In genomic region chr20:17939622-17940446, GRCh38 we compare ENCODE assay signal across 9 cellular contexts. TPM values are rescaled to one million over a fixed set of nuclear protein-coding genes. Genes with fewer than 3 reads are reported as not detected.
DNase-seq lines count a peak whose midpoint lies in the region; ATAC-seq, FAIRE-seq and TF ChIP-seq lines count a peak whose summit lies in the region.
"Had no signal": no experiment of that assay in that cellular context is flagged by ENCODE, and none has a peak within 500 bp of the region (broad histone marks: within the 10 kb centered on the region; RNA-seq: fewer than 3 reads in every experiment).

No MANE protein-coding gene starts in this region.

- POLR2A ChIA-PET in SK-N-SH (lab: Yijun Ruan, JAX) (no interaction called here), K562 (lab: Yijun Ruan, JAX) (interaction anchor here (0.7 to 1.4 kb wide), 4 partner anchors 13 to 182 kb away, joined by 3 read pairs; no protein-coding TSS in a partner anchor)

- H3K4me2 ChIP-seq in SK-N-SH, result no peak overlapping the region
- peak overlapping the region; percentile 40 for H3K4me2 ChIP-seq in Loucy (ENCODE audit: low read depth, low read length, poor library complexity, severe bottlenecking)
- H3K4me2 ChIP-seq in K562 (ENCODE audit: insufficient read depth, low read length), result no peak overlapping the region; the same call in 1 of the 2 replicates

- H3K27me3 ChIP-seq in SK-N-SH (ENCODE audit: insufficient read depth) (no peaks in the 10 kb centered on the region), Loucy (ENCODE audit: insufficient read depth, low read length, poor library complexity, severe bottlenecking) (no peaks in the 10 kb centered on the region), K562 (ENCODE audit: control insufficient read depth in 2 of 2, insufficient read depth in 2 of 2, low read length in 2 of 2) (no peaks in the 10 kb centered on the region), skeletal muscle tissue (ENCODE audit: control insufficient read depth in 3 of 3, insufficient read depth in 3 of 3, low read length in 3 of 3) (no peaks in the 10 kb centered on the region)
- H3K27me3 ChIP-seq: gastroesophageal sphincter had no signal

- WGBS in SK-N-SH (ENCODE audit: low lambda C conversion rate), result 94% methylated on average over 7 of the region's 7 CpGs
- 19% methylated on average over 6 of the region's 7 CpGs for WGBS in K562 (ENCODE audit: insufficient coverage, low coverage, missing lambda C conversion rate)

- no peak for TF ChIP-seq CTCF in SK-N-SH (IDR thresholded peaks at IDR 0.05)
- no peak for TF ChIP-seq CTCF in Loucy (conservative IDR thresholded peaks at IDR 0.05; ENCODE audit: low read length)
- no peak for TF ChIP-seq CTCF in K562 (IDR thresholded peaks at IDR 0.05 in 2 of 3, conservative IDR thresholded peaks at IDR 0.05 in 1 of 3; ENCODE audit: insufficient read depth in 2 of 3, low read depth in 1 of 3, low read length in 3 of 3)

- no peak overlapping the region for H3K9ac ChIP-seq in SK-N-SH
- H3K9ac ChIP-seq in Loucy (ENCODE audit: low read depth, low read length, poor library complexity, severe bottlenecking), result no peak overlapping the region
- H3K9ac ChIP-seq in K562 (ENCODE audit: insufficient read depth in 1 of 2, low read depth in 2 of 2, low read length in 2 of 2), result peak overlapping the region in 1 of 2 experiments; percentile 42; a peak in 1 of 4 replicates
- H3K9ac ChIP-seq in skeletal muscle tissue (ENCODE audit: low read depth in 1 of 3, low read length in 3 of 3), result peak overlapping the region in 1 of 3 donors; percentile 57

- H3K9me3 ChIP-seq in SK-N-SH (no peaks in the 10 kb centered on the region), Loucy (ENCODE audit: insufficient read depth, low read depth, low read length) (no peaks in the 10 kb centered on the region), K562 (replicated peaks; ENCODE audit: control insufficient read depth, insufficient read depth, low read depth, low read length) (no peaks in the 10 kb centered on the region), skeletal muscle tissue (ENCODE audit: control insufficient read depth in 3 of 3, low read length in 3 of 3) (no peaks in the 10 kb centered on the region)
- H3K9me3 ChIP-seq: gastroesophageal sphincter had no signal

- H3K4me3 ChIP-seq in SK-N-SH (ENCODE audit: low read depth in 2 of 2, low read length in 1 of 2) (no peak overlapping the region), Loucy (ENCODE audit: low read length, poor library complexity, severe bottlenecking) (no peak overlapping the region), K562 (no peak overlapping the region), skeletal muscle tissue (ENCODE audit: low read length in 3 of 3) (no peak overlapping the region)
- H3K4me3 ChIP-seq: gastroesophageal sphincter had no signal

- H3K9me2 ChIP-seq in SK-N-SH, result no peaks in the 10 kb centered on the region
- no peaks in the 10 kb centered on the region for H3K9me2 ChIP-seq in Loucy (replicated peaks; ENCODE audit: low read depth, low read length)

- in situ Hi-C loops in K562 (cut with MboI), result no loop called here
- in situ Hi-C loops in ACHN (cut with HindIII; ENCODE audit: low pct_ligation_motif_present, low pct_unique_long_range_greater_than_20kb, low sequenced_read_pairs), result no loop called here

- H3K36me3 ChIP-seq in SK-N-SH (replicated peaks in 1 of 2; ENCODE audit: control insufficient read depth in 1 of 2, insufficient read depth in 2 of 2, low read length in 1 of 2) (peaks cover 26 to 43% of the 10 kb centered on the region in 2 experiments), Loucy (ENCODE audit: insufficient read depth, low read length) (peaks cover 44% of the 10 kb centered on the region), K562 (ENCODE audit: control insufficient read depth, insufficient read depth, low read length) (peaks cover 41% of the 10 kb centered on the region; the same call in 2 of the 3 replicates), skeletal muscle tissue (ENCODE audit: control insufficient read depth in 3 of 3, insufficient read depth in 3 of 3, low read length in 3 of 3) (peaks cover 4 to 37% (median 31%) of the 10 kb centered on the region in 3 donors)

- TF ChIP-seq RAD21 in SK-N-SH (IDR thresholded peaks at IDR 0.05; ENCODE audit: low read length) (no peak), K562 (CRISPR knock-in tag; conservative IDR thresholded peaks at IDR 0.05 in 1 of 2, IDR thresholded peaks at IDR 0.05 in 1 of 2) (no peak)

- no peak for TF ChIP-seq POLR2A in K562 (conservative IDR thresholded peaks at IDR 0.05)

- H3K9me1 ChIP-seq in K562 (ENCODE audit: control insufficient read depth, insufficient read depth, low read length), result no peaks in the 10 kb centered on the region

- H3K4me1 ChIP-seq in SK-N-SH (ENCODE audit: control insufficient read depth in 1 of 2, insufficient read depth in 2 of 2, low read depth in 1 of 2, low read length in 1 of 2), result peaks cover 0 to 11% of the 10 kb centered on the region in 2 experiments; a peak in 1 of 4 replicates
- H3K4me1 ChIP-seq in Loucy (ENCODE audit: insufficient read depth, low read length, poor library complexity, severe bottlenecking), result peaks cover 17% of the 10 kb centered on the region
- peaks cover 7 to 23% of the 10 kb centered on the region in 2 experiments; a peak in 4 of 5 replicates for H3K4me1 ChIP-seq in K562 (replicated peaks in 1 of 2; ENCODE audit: control insufficient read depth in 2 of 2, insufficient read depth in 2 of 2, low read length in 2 of 2)
- H3K4me1 ChIP-seq in skeletal muscle tissue (ENCODE audit: control insufficient read depth in 3 of 3, insufficient read depth in 3 of 3, low read length in 3 of 3), result peaks cover 41 to 44% (median 43%) of the 10 kb centered on the region in 3 donors

- intact Hi-C loops in K562 (cut with micrococcal nuclease), result loop anchor here (5.0 kb wide), 1 partner anchor 43 kb away; no protein-coding TSS in a partner anchor

- no peak overlapping the region for H2AFZ ChIP-seq in SK-N-SH (ENCODE audit: low read depth)
- H2AFZ ChIP-seq in Loucy (ENCODE audit: low read length), result no peak overlapping the region
- no peak overlapping the region for H2AFZ ChIP-seq in K562 (ENCODE audit: low read depth, low read length)

- ATAC-seq in SK-N-SH treated with all-trans-retinoic acid at 6 μM for 48 hours (peak; percentile 18), K562 (peak; percentile 8), GM18909 (IDR thresholded peaks at IDR 0.05; ENCODE audit: poor library complexity, unreplicated experiment) (no peak)

- FAIRE-seq in K562 (lab: Jason Lieb, UNC), result no peak

- H4K20me1 ChIP-seq in SK-N-SH (ENCODE audit: insufficient read depth) (peaks cover 3% of the 10 kb centered on the region; the same call in 1 of the 2 replicates), Loucy (ENCODE audit: insufficient read depth, low read length, poor library complexity, severe bottlenecking) (peaks cover 14% of the 10 kb centered on the region), K562 (replicated peaks; ENCODE audit: control insufficient read depth, insufficient read depth, low read length) (peaks cover 9% of the 10 kb centered on the region; the same call in 1 of the 2 replicates)

- TF ChIP-seq EP300 in SK-N-SH (IDR thresholded peaks at IDR 0.05; ENCODE audit: borderline replicate concordance in 1 of 2, low read depth in 1 of 2, low read length in 1 of 2), result no peak
- no peak for TF ChIP-seq EP300 in K562 (IDR thresholded peaks at IDR 0.05; ENCODE audit: low read length)

- H3K79me2 ChIP-seq in SK-N-SH (ENCODE audit: insufficient read depth) (no peaks in the 10 kb centered on the region), Loucy (ENCODE audit: insufficient read depth, low read length) (no peaks in the 10 kb centered on the region), K562 (ENCODE audit: control insufficient read depth, insufficient read depth, low read length) (no peaks in the 10 kb centered on the region)

- H3F3A ChIP-seq in SK-N-SH (replicated peaks; ENCODE audit: insufficient read depth) (peaks cover 14% of the 10 kb centered on the region), Loucy (ENCODE audit: low read depth) (peaks cover 9% of the 10 kb centered on the region; the same call in 1 of the 2 replicates)

- DNase-seq in SK-N-SH, result no peak
- no peak for DNase-seq in K562 (ENCODE audit: extremely low read depth in 1 of 4, low spot score in 3 of 4)
- no peak for DNase-seq in ACHN
- DNase-seq in T1000 (lab: John Stamatoyannopoulos, UW), result no peak

- H3K27ac ChIP-seq in SK-N-SH (ENCODE audit: low read depth in 2 of 2, low read length in 1 of 2) (no peak overlapping the region), K562 (ENCODE audit: extremely low read depth, low read depth, low read length) (peak overlapping the region; percentile 77; the same call in 1 of the 3 replicates), skeletal muscle tissue (ENCODE audit: low read depth, low read length) (peak overlapping the region; percentile 71)

- CTCF ChIA-PET in SK-N-SH (lab: Yijun Ruan, JAX) (interaction anchor here (0.6 to 7.0 kb wide), 38 partner anchors 9 to 435 kb away, joined by 3 to 75 read pairs (median 4); partner anchors contain the start of genes MGME1, RRBP1 and SNX5), K562 (lab: Yijun Ruan, JAX; ENCODE audit: low intra/inter-chr PET ratio) (interaction anchor here (1.3 kb wide), 1 partner anchor 41 kb away, joined by 5 read pairs; no protein-coding TSS in a partner anchor)

- no TSS peak for BruUV-seq in K562 (replicated peaks; lab: Mats Ljungman, UMichigan)

RNA-seq across cellular contexts. Expression of gene SNX5, which starts 28.8 kb away (rescaled TPM):
- polyA plus RNA-seq in SK-N-SH (2012; rRNA removed) (69.2 and 76.2 TPM in 2 replicates), K562 (2011; rRNA removed) (139 and 174 TPM in 2 replicates), K562 (2014; fragmentation: Illumina TruSeq; extraction: Trizol) (150 and 160 TPM in 2 replicates), K562 (2014; fragmentation: Nextera tagmentation; extraction: Ambion mirVana) (10 to 100 TPM; 53.5 to 69.8 TPM), K562 (2014; rRNA removed) (232 and 276 TPM in 2 replicates)
- 54.8 and 71.2 TPM in 2 replicates for polyA plus RNA-seq in SK-N-SH (2012; cell fraction: cytosol; rRNA removed)
- polyA plus RNA-seq in SK-N-SH (2012; cell fraction: nucleus; rRNA removed), result 141 and 175 TPM in 2 replicates
- 174 and 330 TPM in 2 replicates for total RNA-seq in K562 (2011; cell fraction: chromatin; rRNA removed; ENCODE audit: low replicate concordance)
- 139 and 146 TPM in 2 replicates for total RNA-seq in K562 (2011; cell fraction: nucleolus; rRNA removed)
- 189 and 260 TPM in 2 replicates for total RNA-seq in K562 (2011; cell fraction: nucleoplasm; rRNA removed)
- total RNA-seq in K562 (2014; rRNA removed) (150 and 171 TPM in 2 replicates), K562 (2014; rRNA removed; fragmentation: Illumina TruSeq; extraction: Trizol) (157 and 183 TPM in 2 replicates), K562 (2015; rRNA removed; fragmentation: Illumina TruSeq; extraction: Trizol) (156 and 164 TPM in 2 replicates), K562 (2021) (128 and 142 TPM in 2 replicates), skeletal muscle tissue (95.0 TPM)
- 84.9 and 100 TPM in 2 replicates for polyA plus RNA-seq in K562 (2011; cell fraction: cytosol; rRNA removed)
- polyA plus RNA-seq in K562 (2011; cell fraction: nucleus; rRNA removed), result 170 and 187 TPM in 2 replicates
- polyA plus RNA-seq in K562 (2012), result 122 and 132 TPM in 2 replicates
- 156 and 164 TPM in 2 replicates for polyA minus RNA-seq in K562 (2011; rRNA and poly(A)+ RNA removed)
- 70.9 and 78.5 TPM in 2 replicates for polyA minus RNA-seq in K562 (2011; cell fraction: cytosol; rRNA and poly(A)+ RNA removed)
- polyA minus RNA-seq in K562 (2011; cell fraction: nucleus; rRNA and poly(A)+ RNA removed), result 156 and 184 TPM in 2 replicates

RNA-seq across cellular contexts. Expression of gene MGME1, which starts 29.0 kb away (rescaled TPM):
- polyA plus RNA-seq in SK-N-SH (2012; rRNA removed), result 7.9 and 10.2 TPM in 2 replicates
- polyA plus RNA-seq in SK-N-SH (2012; cell fraction: cytosol; rRNA removed), result 9.4 and 9.5 TPM in 2 replicates
- polyA plus RNA-seq in SK-N-SH (2012; cell fraction: nucleus; rRNA removed), result 10.4 and 14.2 TPM in 2 replicates
- 27.5 and 51.1 TPM in 2 replicates for total RNA-seq in K562 (2011; cell fraction: chromatin; rRNA removed; ENCODE audit: low replicate concordance)
- total RNA-seq in K562 (2011; cell fraction: nucleolus; rRNA removed), result 29.0 and 30.2 TPM in 2 replicates
- total RNA-seq in K562 (2011; cell fraction: nucleoplasm; rRNA removed), result 29.8 and 32.3 TPM in 2 replicates
- total RNA-seq in K562 (2014; rRNA removed), result 15.6 and 15.9 TPM in 2 replicates
- total RNA-seq in K562 (2014; rRNA removed; fragmentation: Illumina TruSeq; extraction: Trizol), result 38.6 and 42.7 TPM in 2 replicates
- 34.1 and 35.0 TPM in 2 replicates for total RNA-seq in K562 (2015; rRNA removed; fragmentation: Illumina TruSeq; extraction: Trizol)
- total RNA-seq in K562 (2021), result 29.2 and 30.6 TPM in 2 replicates
- 25.9 and 36.0 TPM in 2 replicates for polyA plus RNA-seq in K562 (2011; rRNA removed)
- polyA plus RNA-seq in K562 (2011; cell fraction: cytosol; rRNA removed), result 12.0 and 17.2 TPM in 2 replicates
- polyA plus RNA-seq in K562 (2011; cell fraction: nucleus; rRNA removed), result 15.6 and 16.5 TPM in 2 replicates
- polyA plus RNA-seq in K562 (2012), result 33.1 and 37.6 TPM in 2 replicates
- polyA plus RNA-seq in K562 (2014; fragmentation: Illumina TruSeq; extraction: Trizol), result 41.3 and 45.1 TPM in 2 replicates
- 10 to 100 TPM; 13.4 to 20.7 TPM for polyA plus RNA-seq in K562 (2014; fragmentation: Nextera tagmentation; extraction: Ambion mirVana)
- 23.1 and 27.3 TPM in 2 replicates for polyA plus RNA-seq in K562 (2014; rRNA removed)
- polyA minus RNA-seq in K562 (2011; rRNA and poly(A)+ RNA removed), result 35.0 and 37.2 TPM in 2 replicates
- 19.7 and 26.8 TPM in 2 replicates for polyA minus RNA-seq in K562 (2011; cell fraction: cytosol; rRNA and poly(A)+ RNA removed)
- polyA minus RNA-seq in K562 (2011; cell fraction: nucleus; rRNA and poly(A)+ RNA removed), result 16.3 and 30.9 TPM in 2 replicates
- 6.8 TPM for total RNA-seq in skeletal muscle tissue

Comparison
In these comparisons a context has a peak if more than half of its experiments do, and no peak if none do; other contexts are left out.
1. H3K27ac ChIP-seq: peak in K562 (single experiment) and skeletal muscle tissue (single experiment); none in SK-N-SH (0 of 2).